In genomic region chr16:6267682-6268081, GRCh38 we compare ENCODE assay signal across 1 cellular context.
TF ChIP-seq lines count a peak whose summit lies in the region.

No MANE protein-coding gene starts in this region.

TF ChIP-seq in GM23338, 12 proteins besides CTCF, POLR2A, EP300 and RAD21 (continued from another document):
- TF ChIP-seq REST (IDR thresholded peaks at IDR 0.05; ENCODE audit: unreplicated experiment): no peak
- TF ChIP-seq ZNF114 (CRISPR knock-in tag; IDR thresholded peaks at IDR 0.05): no peak
- TF ChIP-seq CREB1 (CRISPR knock-in tag; IDR thresholded peaks at IDR 0.05; ENCODE audit: low read depth): no peak
- no peak for TF ChIP-seq EZH2phosphoT487 (IDR thresholded peaks at IDR 0.05; ENCODE audit: unreplicated experiment)
- no peak for TF ChIP-seq NANOG (IDR thresholded peaks at IDR 0.05; ENCODE audit: borderline replicate concordance)
- TF ChIP-seq, protein P1, sequence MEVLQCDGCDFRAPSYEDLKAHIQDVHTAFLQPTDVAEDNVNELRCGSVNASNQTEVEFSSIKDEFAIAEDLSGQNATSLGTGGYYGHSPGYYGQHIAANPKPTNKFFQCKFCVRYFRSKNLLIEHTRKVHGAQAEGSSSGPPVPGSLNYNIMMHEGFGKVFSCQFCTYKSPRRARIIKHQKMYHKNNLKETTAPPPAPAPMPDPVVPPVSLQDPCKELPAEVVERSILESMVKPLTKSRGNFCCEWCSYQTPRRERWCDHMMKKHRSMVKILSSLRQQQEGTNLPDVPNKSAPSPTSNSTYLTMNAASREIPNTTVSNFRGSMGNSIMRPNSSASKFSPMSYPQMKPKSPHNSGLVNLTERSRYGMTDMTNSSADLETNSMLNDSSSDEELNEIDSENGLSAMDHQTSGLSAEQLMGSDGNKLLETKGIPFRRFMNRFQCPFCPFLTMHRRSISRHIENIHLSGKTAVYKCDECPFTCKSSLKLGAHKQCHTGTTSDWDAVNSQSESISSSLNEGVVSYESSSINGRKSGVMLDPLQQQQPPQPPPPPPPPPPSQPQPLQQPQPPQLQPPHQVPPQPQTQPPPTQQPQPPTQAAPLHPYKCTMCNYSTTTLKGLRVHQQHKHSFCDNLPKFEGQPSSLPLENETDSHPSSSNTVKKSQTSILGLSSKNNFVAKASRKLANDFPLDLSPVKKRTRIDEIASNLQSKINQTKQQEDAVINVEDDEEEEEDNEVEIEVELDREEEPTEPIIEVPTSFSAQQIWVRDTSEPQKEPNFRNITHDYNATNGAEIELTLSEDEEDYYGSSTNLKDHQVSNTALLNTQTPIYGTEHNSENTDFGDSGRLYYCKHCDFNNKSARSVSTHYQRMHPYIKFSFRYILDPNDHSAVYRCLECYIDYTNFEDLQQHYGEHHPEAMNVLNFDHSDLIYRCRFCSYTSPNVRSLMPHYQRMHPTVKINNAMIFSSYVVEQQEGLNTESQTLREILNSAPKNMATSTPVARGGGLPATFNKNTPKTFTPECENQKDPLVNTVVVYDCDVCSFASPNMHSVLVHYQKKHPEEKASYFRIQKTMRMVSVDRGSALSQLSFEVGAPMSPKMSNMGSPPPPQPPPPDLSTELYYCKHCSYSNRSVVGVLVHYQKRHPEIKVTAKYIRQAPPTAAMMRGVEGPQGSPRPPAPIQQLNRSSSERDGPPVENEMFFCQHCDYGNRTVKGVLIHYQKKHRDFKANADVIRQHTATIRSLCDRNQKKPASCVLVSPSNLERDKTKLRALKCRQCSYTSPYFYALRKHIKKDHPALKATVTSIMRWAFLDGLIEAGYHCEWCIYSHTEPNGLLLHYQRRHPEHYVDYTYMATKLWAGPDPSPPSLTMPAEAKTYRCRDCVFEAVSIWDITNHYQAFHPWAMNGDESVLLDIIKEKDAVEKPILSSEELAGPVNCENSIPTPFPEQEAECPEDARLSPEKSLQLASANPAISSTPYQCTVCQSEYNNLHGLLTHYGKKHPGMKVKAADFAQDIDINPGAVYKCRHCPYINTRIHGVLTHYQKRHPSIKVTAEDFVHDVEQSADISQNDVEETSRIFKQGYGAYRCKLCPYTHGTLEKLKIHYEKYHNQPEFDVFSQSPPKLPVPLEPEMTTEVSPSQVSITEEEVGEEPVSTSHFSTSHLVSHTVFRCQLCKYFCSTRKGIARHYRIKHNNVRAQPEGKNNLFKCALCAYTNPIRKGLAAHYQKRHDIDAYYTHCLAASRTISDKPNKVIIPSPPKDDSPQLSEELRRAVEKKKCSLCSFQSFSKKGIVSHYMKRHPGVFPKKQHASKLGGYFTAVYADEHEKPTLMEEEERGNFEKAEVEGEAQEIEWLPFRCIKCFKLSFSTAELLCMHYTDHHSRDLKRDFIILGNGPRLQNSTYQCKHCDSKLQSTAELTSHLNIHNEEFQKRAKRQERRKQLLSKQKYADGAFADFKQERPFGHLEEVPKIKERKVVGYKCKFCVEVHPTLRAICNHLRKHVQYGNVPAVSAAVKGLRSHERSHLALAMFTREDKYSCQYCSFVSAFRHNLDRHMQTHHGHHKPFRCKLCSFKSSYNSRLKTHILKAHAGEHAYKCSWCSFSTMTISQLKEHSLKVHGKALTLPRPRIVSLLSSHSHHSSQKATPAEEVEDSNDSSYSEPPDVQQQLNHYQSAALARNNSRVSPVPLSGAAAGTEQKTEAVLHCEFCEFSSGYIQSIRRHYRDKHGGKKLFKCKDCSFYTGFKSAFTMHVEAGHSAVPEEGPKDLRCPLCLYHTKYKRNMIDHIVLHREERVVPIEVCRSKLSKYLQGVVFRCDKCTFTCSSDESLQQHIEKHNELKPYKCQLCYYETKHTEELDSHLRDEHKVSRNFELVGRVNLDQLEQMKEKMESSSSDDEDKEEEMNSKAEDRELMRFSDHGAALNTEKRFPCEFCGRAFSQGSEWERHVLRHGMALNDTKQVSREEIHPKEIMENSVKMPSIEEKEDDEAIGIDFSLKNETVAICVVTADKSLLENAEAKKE (CRISPR knock-in tag; IDR thresholded peaks at IDR 0.05): no peak
- TF ChIP-seq ZNF331 (CRISPR knock-in tag; IDR thresholded peaks at IDR 0.05; ENCODE audit: low read depth): no peak
- TF ChIP-seq POLR2AphosphoS5 (IDR thresholded peaks at IDR 0.05; ENCODE audit: low read depth): no peak
- TF ChIP-seq STAT1 (IDR thresholded peaks at IDR 0.05; ENCODE audit: unreplicated experiment): no peak
